8 cellular contexts compared by ENCODE assay signal in genomic region chr19:2097330-2098327, GRCh38. TPM values are rescaled to one million over a fixed set of nuclear protein-coding genes. Genes with fewer than 3 reads are reported as not detected.
DNase-seq lines count a peak whose midpoint lies in the region; ATAC-seq and TF ChIP-seq lines count a peak whose summit lies in the region.

No MANE protein-coding gene starts in this region.

- intact Hi-C loops in mammary epithelial cell (cut with micrococcal nuclease), result loop anchor here (2.0 to 10.0 kb wide), 3 partner anchors 37 to 687 kb away; partner anchors contain the start of genes AP3D1, SGTA and THOP1

- H3K9ac ChIP-seq in mammary epithelial cell (ENCODE audit: insufficient read depth, low read length), result no peak overlapping the region

- no peaks in the 10 kb centered on the region for H3K27me3 Mint-ChIP-seq in naive B cell

- BruUV-seq in mammary epithelial cell (replicated peaks; lab: Mats Ljungman, UMichigan), result no TSS peak

- DNase-seq in stimulated activated CD4-positive, alpha-beta T cell treated with anti-CD3 and anti-CD28 coated beads, Interleukin-12 subunit alpha, Interleukin-12 subunit beta, amount 100 ng/mL, for 4 hours, result peak; percentile 51
- no peak for DNase-seq in stimulated activated CD4-positive, alpha-beta T cell treated with anti-CD3 and anti-CD28 coated beads, Interleukin-2, amount 100 ng/mL, for 48 hours
- DNase-seq in RWPE1 (ENCODE audit: low spot score) (no peak), mammary epithelial cell (no peak), naive B cell (no peak), COR-L47 (lab: John Stamatoyannopoulos, UW) (no peak)

- ATAC-seq in naive B cell (ENCODE audit: low read depth in 2 of 2) (peak; percentile 3 to 8), HG02610 (IDR thresholded peaks at IDR 0.05; ENCODE audit: unreplicated experiment) (no peak), HG02973 (IDR thresholded peaks at IDR 0.05; ENCODE audit: unreplicated experiment) (no peak)

- H4K20me1 ChIP-seq in mammary epithelial cell (ENCODE audit: insufficient read depth, low read length), result no peaks in the 10 kb centered on the region

- peak overlapping the region; percentile 68 to 100 (median 91) for H3K4me3 Mint-ChIP-seq in naive B cell

- peak overlapping the region; percentile 63 to 99 (median 96) for H3K27ac Mint-ChIP-seq in naive B cell

- H3K36me3 ChIP-seq in mammary epithelial cell (ENCODE audit: insufficient read depth, low read length), result peaks cover 21% of the 10 kb centered on the region

- peak overlapping the region; percentile 100 for H3K4me2 ChIP-seq in mammary epithelial cell (ENCODE audit: insufficient read depth, low read depth, low read length)

- H3K4me3 ChIP-seq in mammary epithelial cell (replicated peaks in 1 of 3; ENCODE audit: insufficient read depth in 1 of 3, low read depth in 2 of 3, low read length in 3 of 3), result peak overlapping the region; percentile 50 to 60 (median 55)

- peaks cover 41% of the 10 kb centered on the region for H3K79me2 ChIP-seq in mammary epithelial cell (ENCODE audit: insufficient read depth, low read length)

- POLR2A ChIA-PET in RWPE1 (lab: Yijun Ruan, JAX; ENCODE audit: low non-redundant PET), result no interaction called here

- H2AFZ ChIP-seq in mammary epithelial cell (ENCODE audit: low read depth, low read length), result no peak overlapping the region

- in situ Hi-C loops in mammary epithelial cell (cut with MboI; ENCODE audit: low sequenced_read_pairs in 2 of 2), result no loop called here

- no peak for TF ChIP-seq CTCF in RWPE1 (conservative IDR thresholded peaks at IDR 0.05; ENCODE audit: low read depth)
- no peak for TF ChIP-seq CTCF in mammary epithelial cell (conservative IDR thresholded peaks at IDR 0.05 in 1 of 2, IDR thresholded peaks at IDR 0.05 in 1 of 2; ENCODE audit: extremely low read depth in 1 of 2, insufficient read depth in 1 of 2, low read depth in 1 of 2, low read length in 2 of 2)

- H3K27ac ChIP-seq in RWPE1 (peak overlapping the region; percentile 98), mammary epithelial cell (ENCODE audit: insufficient read depth, low read depth, low read length) (no peak overlapping the region)

- CTCF ChIA-PET in RWPE1 (lab: Yijun Ruan, JAX) (interaction anchor here (0.7 kb wide), 1 partner anchor 228 kb away, joined by 5 read pairs; no protein-coding TSS in a partner anchor), mammary epithelial cell (lab: Charles Lee; ENCODE audit: low non-redundant PET) (no interaction called here)

- WGBS in mammary epithelial cell (ENCODE audit: low coverage, missing lambda C conversion rate), result 61% methylated on average over 13 of the region's 47 CpGs

- H3K9me3 Mint-ChIP-seq in naive B cell, result no peaks in the 10 kb centered on the region

- peaks cover 4 to 6% of the 10 kb centered on the region in 2 donors for H3K36me3 Mint-ChIP-seq in naive B cell

- H3K4me1 ChIP-seq in mammary epithelial cell (ENCODE audit: insufficient read depth, low read length), result peaks cover 32% of the 10 kb centered on the region

- peaks cover 25 to 40% (median 31%) of the 10 kb centered on the region in 3 donors for H3K4me1 Mint-ChIP-seq in naive B cell

- H3K27me3 ChIP-seq in mammary epithelial cell (ENCODE audit: insufficient read depth, low read length), result no peaks in the 10 kb centered on the region

- peaks cover 7% of the 10 kb centered on the region for H3K9me3 ChIP-seq in mammary epithelial cell (replicated peaks; ENCODE audit: insufficient read depth, low read length)

- dilution Hi-C loops in mammary epithelial cell (cut with HindIII; ENCODE audit: low sequenced_read_pairs), result no loop called here

RNA-seq across cellular contexts. Expression of gene IZUMO4, which starts 0.9 kb away (rescaled TPM):
- total RNA-seq in mammary epithelial cell, result 10 to 100 TPM in 1 of 2 donors, 1 to 10 TPM in 1; 1.2 to 11.2 TPM
- polyA plus RNA-seq in mammary epithelial cell, result 12.6 TPM
- 8.8 TPM for polyA minus RNA-seq in mammary epithelial cell
- 1 to 10 TPM in 1 of 6 donors, under 1 TPM in 5; 0.48 to 1.2 (median 0.85) TPM for polyA plus RNA-seq in naive B cell (ENCODE audit: low read depth in 6 of 6)

RNA-seq across cellular contexts. Expression of gene MOB3A, which starts 1.5 kb away (rescaled TPM):
- 10 to 100 TPM; 22.0 to 91.4 TPM for total RNA-seq in mammary epithelial cell
- polyA plus RNA-seq in mammary epithelial cell (84.2 TPM), naive B cell (ENCODE audit: low read depth in 6 of 6) (100 to 1,000 TPM in 1 of 6 donors, 10 to 100 TPM in 5; 52.2 to 106 (median 75.1) TPM)
- polyA minus RNA-seq in mammary epithelial cell, result 147 TPM

RNA-seq across cellular contexts. Expression of gene MKNK2, which starts 46.6 kb away (rescaled TPM):
- total RNA-seq in mammary epithelial cell, result 100 to 1,000 TPM in 1 of 2 donors, 10 to 100 TPM in 1; 91.7 to 248 TPM
- polyA plus RNA-seq in mammary epithelial cell, result 152 TPM
- 244 TPM for polyA minus RNA-seq in mammary epithelial cell
- 100 to 1,000 TPM in 1 of 6 donors, 10 to 100 TPM in 5; 51.1 to 102 (median 57.1) TPM for polyA plus RNA-seq in naive B cell (ENCODE audit: low read depth in 6 of 6)

RNA-seq across cellular contexts. Expression of gene AP3D1, which starts 53.7 kb away (rescaled TPM):
- 100 to 1,000 TPM; 124 to 143 TPM for total RNA-seq in mammary epithelial cell
- polyA plus RNA-seq in mammary epithelial cell, result 95.6 TPM
- polyA minus RNA-seq in mammary epithelial cell, result 288 TPM
- polyA plus RNA-seq in naive B cell (ENCODE audit: low read depth in 6 of 6), result 10 to 100 TPM in 5 of 6 donors, 1 to 10 TPM in 1; 6.7 to 36.3 (median 15.5) TPM

Comparison
In these comparisons a context has a peak if more than half of its experiments do, and no peak if none do; other contexts are left out.
1. ATAC-seq: peak in naive B cell (2 of 2); none in HG02610 (single experiment) and HG02973 (single experiment).